10 cellular contexts compared by ENCODE assay signal in genomic region chr22:39077912-39078311, GRCh38. TPM values are rescaled to one million over a fixed set of nuclear protein-coding genes. Genes with fewer than 3 reads are reported as not detected.
A peak's percentile ranks its signal among the peaks of the same experiment; 100 is the strongest.
DNase-seq lines count a peak whose midpoint lies in the region; ATAC-seq, FAIRE-seq and TF ChIP-seq lines count a peak whose summit lies in the region.
"Not testable (repeated sequence)": the region's sequence is repeated elsewhere in the genome, so short reads cannot be mapped to it uniquely, and the experiment has no call there.
"Had no signal": no experiment of that assay in that cellular context is flagged by ENCODE, and none has a peak within 500 bp of the region (broad histone marks: within the 10 kb centered on the region; RNA-seq: fewer than 3 reads in every experiment).

No MANE protein-coding gene starts in this region.

- not testable (repeated sequence) for DNase-seq in Calu3; MM.1S; activated CD8-positive, alpha-beta T cell treated with anti-CD3 and anti-CD28 coated beads for 36 hours; astrocyte (ENCODE audit: low read depth); fibroblast of pulmonary artery (ENCODE audit: low read depth); mesendoderm

- H3K9me2 ChIP-seq in MM.1S (replicated peaks; ENCODE audit: insufficient read depth, low read length): not testable (repeated sequence)

- not testable (repeated sequence) for FAIRE-seq in astrocyte (lab: Jason Lieb, UNC)

- H3K4me3 ChIP-seq in MM.1S (ENCODE audit: low read length) (peak overlapping the region; percentile 91), fibroblast of pulmonary artery (replicated peaks; ENCODE audit: low read depth, low read length) (peak overlapping the region; percentile 52), skeletal muscle tissue (ENCODE audit: low read length in 3 of 3) (peak overlapping the region in 2 of 3 donors; percentile 51 to 59), urinary bladder (ENCODE audit: low read depth, low read length) (peak overlapping the region; percentile 44)
- H3K4me3 ChIP-seq in astrocyte (ENCODE audit: insufficient read depth, low read depth, low read length); mesendoderm (ENCODE audit: low read length): not testable (repeated sequence)

- POLR2A ChIA-PET in activated CD8-positive, alpha-beta T cell treated with anti-CD3 and anti-CD28 coated beads for 36 hours (lab: Charles Lee): interaction anchor here (0.6 to 2.0 kb wide), 4 partner anchors 10 to 241 kb away, joined by 3 to 14 read pairs (median 4); partner anchors contain the start of gene RPL3

- H3K56ac ChIP-seq in mesendoderm (ENCODE audit: low read length): peak overlapping the region; percentile 90

- CTCF ChIA-PET in Calu3 (lab: Charles Lee): interaction anchor here (0.7 kb wide), 1 partner anchor 21 kb away, joined by 3 read pairs; no protein-coding TSS in a partner anchor
- CTCF ChIA-PET in activated CD8-positive, alpha-beta T cell treated with anti-CD3 and anti-CD28 coated beads for 36 hours (lab: Charles Lee): interaction anchor here (0.8 kb wide), 1 partner anchor 48 kb away, joined by 3 read pairs; no protein-coding TSS in a partner anchor

- H3K27me3 ChIP-seq in MM.1S (replicated peaks; ENCODE audit: insufficient read depth, low read length); astrocyte (ENCODE audit: insufficient read depth, low read length); mesendoderm (ENCODE audit: insufficient read depth, low read length, poor library complexity); skeletal muscle tissue (ENCODE audit: control insufficient read depth in 3 of 3, insufficient read depth in 3 of 3, low read length in 3 of 3): not testable (repeated sequence)

- H3K27me3 Mint-ChIP-seq in Calu3 (ENCODE audit: unreplicated experiment); activated CD8-positive, alpha-beta T cell treated with anti-CD3 and anti-CD28 coated beads for 36 hours: not testable (repeated sequence)
- H3K27me3 Mint-ChIP-seq in astrocyte (ENCODE audit: low read depth, unreplicated experiment): peaks cover 27% of the 10 kb centered on the region

- H2AK5ac ChIP-seq in mesendoderm (ENCODE audit: low read length): not testable (repeated sequence)

- not testable (repeated sequence) for H2BK15ac ChIP-seq in mesendoderm (replicated peaks; ENCODE audit: low read depth)

- H3K36me3 ChIP-seq in MM.1S (replicated peaks; ENCODE audit: insufficient read depth, low read length); astrocyte (ENCODE audit: insufficient read depth, low read length); mesendoderm (ENCODE audit: control insufficient read depth, insufficient read depth, low read length); skeletal muscle tissue (ENCODE audit: control insufficient read depth in 3 of 3, insufficient read depth in 3 of 3, low read length in 3 of 3); urinary bladder (ENCODE audit: insufficient read depth): not testable (repeated sequence)

- H3K36me3 Mint-ChIP-seq in Calu3 (ENCODE audit: insufficient read depth, unreplicated experiment); astrocyte (ENCODE audit: low read depth, unreplicated experiment): not testable (repeated sequence)
- peaks cover 36% of the 10 kb centered on the region for H3K36me3 Mint-ChIP-seq in activated CD8-positive, alpha-beta T cell treated with anti-CD3 and anti-CD28 coated beads for 36 hours (ENCODE audit: low read depth)

- not testable (repeated sequence) for H3K79me1 ChIP-seq in mesendoderm (ENCODE audit: low read length)

- not testable (repeated sequence) for H3K23ac ChIP-seq in mesendoderm (ENCODE audit: low read length)

- H3K9me3 Mint-ChIP-seq in Calu3 (ENCODE audit: low read depth, unreplicated experiment); activated CD8-positive, alpha-beta T cell treated with anti-CD3 and anti-CD28 coated beads for 36 hours; astrocyte (ENCODE audit: unreplicated experiment): not testable (repeated sequence)

- H3K9me3 ChIP-seq in MM.1S (replicated peaks; ENCODE audit: insufficient read depth, low read length); astrocyte (ENCODE audit: insufficient read depth, low read depth, low read length); skeletal muscle tissue (ENCODE audit: control insufficient read depth in 3 of 3, low read length in 3 of 3): not testable (repeated sequence)

- H3K79me2 ChIP-seq in MM.1S (ENCODE audit: low read length): peaks cover 34% of the 10 kb centered on the region
- H3K79me2 ChIP-seq in astrocyte (ENCODE audit: insufficient read depth, low read length); mesendoderm (ENCODE audit: control insufficient read depth, insufficient read depth, low read length): not testable (repeated sequence)

- ATAC-seq in activated CD8-positive, alpha-beta T cell treated with anti-CD3 and anti-CD28 coated beads for 36 hours: not testable (repeated sequence)

- peak overlapping the region; percentile 92 for H3K4ac ChIP-seq in mesendoderm (ENCODE audit: low read depth, low read length)

- H2BK5ac ChIP-seq in mesendoderm (ENCODE audit: low read length): not testable (repeated sequence)

- H3F3A ChIP-seq in MM.1S (ENCODE audit: insufficient read depth, low read length): peaks cover 22% of the 10 kb centered on the region

- H3K4me1 ChIP-seq in MM.1S (ENCODE audit: low read length): peaks cover 13% of the 10 kb centered on the region
- not testable (repeated sequence) for H3K4me1 ChIP-seq in astrocyte (ENCODE audit: insufficient read depth, low read length); mesendoderm (ENCODE audit: control insufficient read depth, low read depth, low read length); skeletal muscle tissue (ENCODE audit: control insufficient read depth in 3 of 3, insufficient read depth in 3 of 3, low read length in 3 of 3); urinary bladder (ENCODE audit: insufficient read depth)

- not testable (repeated sequence) for H4K20me1 ChIP-seq in MM.1S (ENCODE audit: insufficient read depth, low read length); astrocyte (ENCODE audit: insufficient read depth, low read length)

- H3K18ac ChIP-seq in mesendoderm (ENCODE audit: low read length): peak overlapping the region; percentile 75

- TF ChIP-seq CTCF in Calu3 (IDR thresholded peaks at IDR 0.05; ENCODE audit: unreplicated experiment); MM.1S (IDR thresholded peaks at IDR 0.05; ENCODE audit: low read length); activated CD8-positive, alpha-beta T cell treated with anti-CD3 and anti-CD28 coated beads for 36 hours (IDR thresholded peaks at IDR 0.05); astrocyte (IDR thresholded peaks at IDR 0.05; ENCODE audit: insufficient read depth, low read depth, low read length); fibroblast of pulmonary artery (IDR thresholded peaks at IDR 0.05; ENCODE audit: low read length, missing control alignments): not testable (repeated sequence)

- H3K4me2 ChIP-seq in MM.1S (ENCODE audit: low read depth, low read length): peak overlapping the region; percentile 76
- not testable (repeated sequence) for H3K4me2 ChIP-seq in astrocyte (ENCODE audit: low read length)
- peak overlapping the region; percentile 14 for H3K4me2 ChIP-seq in mesendoderm (ENCODE audit: low read length)

- H4K5ac ChIP-seq in mesendoderm (ENCODE audit: low read length): not testable (repeated sequence)

- H2BK120ac ChIP-seq in mesendoderm (ENCODE audit: low read depth, low read length): not testable (repeated sequence)

- not testable (repeated sequence) for H4K8ac ChIP-seq in mesendoderm (ENCODE audit: low read depth, low read length)

- no CpG with 5 or more reads among the region's 12 CpGs for WGBS in mesendoderm (ENCODE audit: extremely low coverage, insufficient coverage, low lambda C conversion rate)
- 88% methylated on average over 12 of the region's 12 CpGs for WGBS in urinary bladder

- H2AFZ ChIP-seq in MM.1S (ENCODE audit: low read length); astrocyte (ENCODE audit: low read depth, low read length): not testable (repeated sequence)

- H3K4me3 Mint-ChIP-seq in Calu3 (ENCODE audit: low read depth, unreplicated experiment) (peak overlapping the region; percentile 66), astrocyte (ENCODE audit: unreplicated experiment) (peak overlapping the region; percentile 16)
- peak overlapping the region; percentile 93 for H3K4me3 Mint-ChIP-seq in activated CD8-positive, alpha-beta T cell treated with anti-CD3 and anti-CD28 coated beads for 36 hours

- H3K9ac ChIP-seq in MM.1S (ENCODE audit: low read length) (peak overlapping the region; percentile 76; the same call in 1 of the 2 replicates), mesendoderm (ENCODE audit: low read length) (peak overlapping the region; percentile 62)
- not testable (repeated sequence) for H3K9ac ChIP-seq in astrocyte (ENCODE audit: low read length); skeletal muscle tissue (ENCODE audit: low read depth in 1 of 3, low read length in 3 of 3)

- not testable (repeated sequence) for BruUV-seq in Calu3 (replicated peaks; lab: Mats Ljungman, UMichigan)

- H3K4me1 Mint-ChIP-seq in Calu3 (ENCODE audit: low read depth, unreplicated experiment); astrocyte (ENCODE audit: low read depth, unreplicated experiment): not testable (repeated sequence)
- H3K4me1 Mint-ChIP-seq in activated CD8-positive, alpha-beta T cell treated with anti-CD3 and anti-CD28 coated beads for 36 hours (ENCODE audit: low read depth): peaks cover 50% of the 10 kb centered on the region

- intact Hi-C loops in Calu3 (cut with micrococcal nuclease; ENCODE audit: unreplicated experiment); activated CD8-positive, alpha-beta T cell treated with anti-CD3 and anti-CD28 coated beads for 36 hours (cut with micrococcal nuclease): not testable (repeated sequence)

- H3K27ac Mint-ChIP-seq in Calu3 (ENCODE audit: unreplicated experiment); astrocyte (ENCODE audit: unreplicated experiment): not testable (repeated sequence)
- peak overlapping the region; percentile 94 for H3K27ac Mint-ChIP-seq in activated CD8-positive, alpha-beta T cell treated with anti-CD3 and anti-CD28 coated beads for 36 hours

- H3K27ac ChIP-seq in MM.1S (ENCODE audit: low read length): peak overlapping the region; percentile 70; the same call in 1 of the 2 replicates
- H3K27ac ChIP-seq in astrocyte (ENCODE audit: low read depth, low read length); skeletal muscle tissue (ENCODE audit: low read depth, low read length); urinary bladder (ENCODE audit: low read depth): not testable (repeated sequence)
- H3K27ac ChIP-seq in mesendoderm (ENCODE audit: low read depth, low read length): peak overlapping the region; percentile 94

RNA-seq across cellular contexts. Expression of gene APOBEC3G, which starts 0.8 kb away (rescaled TPM):
- total RNA-seq in Calu3 (2022) (12.3 and 16.1 TPM in 2 replicates), astrocyte (2.4 and 2.7 TPM in 2 replicates), skeletal muscle tissue (6.3 TPM), urinary bladder (10.1 TPM)
- total RNA-seq in activated CD8-positive, alpha-beta T cell treated with anti-CD3 and anti-CD28 coated beads for 36 hours: 10 to 100 TPM; 66.0 to 66.5 TPM
- polyA plus RNA-seq in mesendoderm (2013, experiment 1 of 2): 3.1 TPM
- polyA plus RNA-seq in mesendoderm (2013, experiment 2 of 2): 2.7 TPM
- 12.7 TPM for polyA plus RNA-seq in urinary bladder

RNA-seq across cellular contexts. Expression of gene APOBEC3H, which starts 19.1 kb away (rescaled TPM):
- total RNA-seq in Calu3 (2022) (not detected in 2 replicates), astrocyte (0.30 and 0.48 TPM in 2 replicates), skeletal muscle tissue (not detected), urinary bladder (not detected)
- total RNA-seq in activated CD8-positive, alpha-beta T cell treated with anti-CD3 and anti-CD28 coated beads for 36 hours: 1 to 10 TPM; 6.8 to 7.1 TPM
- 0.14 TPM for polyA plus RNA-seq in mesendoderm (2013, experiment 1 of 2)
- 0.14 TPM for polyA plus RNA-seq in mesendoderm (2013, experiment 2 of 2)
- polyA plus RNA-seq in urinary bladder: 0.24 TPM
- total RNA-seq: gastrocnemius medialis, GM23338 had no signal
- polyA plus RNA-seq: GM23338 had no signal

RNA-seq across cellular contexts. Expression of gene APOBEC3F, which starts 37.2 kb away (rescaled TPM):
- total RNA-seq in Calu3 (2022) (22.2 and 24.1 TPM in 2 replicates), astrocyte (10.4 and 11.0 TPM in 2 replicates), skeletal muscle tissue (1.0 TPM), urinary bladder (4.7 TPM)
- 10 to 100 TPM; 20.7 to 25.0 TPM for total RNA-seq in activated CD8-positive, alpha-beta T cell treated with anti-CD3 and anti-CD28 coated beads for 36 hours
- 4.0 TPM for polyA plus RNA-seq in mesendoderm (2013, experiment 1 of 2)
- 3.4 TPM for polyA plus RNA-seq in mesendoderm (2013, experiment 2 of 2)
- polyA plus RNA-seq in urinary bladder: 4.4 TPM

RNA-seq across cellular contexts. Expression of gene APOBEC3D, which starts 57.0 kb away (rescaled TPM):
- 1.1 and 1.8 TPM in 2 replicates for total RNA-seq in Calu3 (2022)
- 10 to 100 TPM; 34.4 to 34.9 TPM for total RNA-seq in activated CD8-positive, alpha-beta T cell treated with anti-CD3 and anti-CD28 coated beads for 36 hours
- total RNA-seq in astrocyte: 0.93 and 1.5 TPM in 2 replicates
- 3.0 TPM for polyA plus RNA-seq in mesendoderm (2013, experiment 1 of 2)
- 3.1 TPM for polyA plus RNA-seq in mesendoderm (2013, experiment 2 of 2)
- 0.52 TPM for total RNA-seq in skeletal muscle tissue
- 1.3 TPM for total RNA-seq in urinary bladder
- 2.7 TPM for polyA plus RNA-seq in urinary bladder

Comparison
In these comparisons a context has a peak if more than half of its experiments do, and no peak if none do; other contexts are left out.
1. H3K4me3 Mint-ChIP-seq: peak in every context shown above with its lines; median percentile 93 in activated CD8-positive, alpha-beta T cell treated with anti-CD3 and anti-CD28 coated beads for 36 hours; 66 in Calu3; 16 in astrocyte.